Comparison of ENCODE assay signal across 1 cellular context in genomic region chr17:46162871-46163270, GRCh38.
TF ChIP-seq lines count a peak whose summit lies in the region.

No MANE protein-coding gene starts in this region.

TF ChIP-seq in GM23338, 12 proteins besides CTCF, POLR2A, EP300 and RAD21:
- TF ChIP-seq POLR2AphosphoS5 (IDR thresholded peaks at IDR 0.05; ENCODE audit: low read depth) (no peak), STAT1 (IDR thresholded peaks at IDR 0.05; ENCODE audit: unreplicated experiment) (no peak), JUNB (IDR thresholded peaks at IDR 0.05; ENCODE audit: unreplicated experiment) (no peak), EZH2phosphoT487 (IDR thresholded peaks at IDR 0.05; ENCODE audit: unreplicated experiment) (no peak), ETS1 (IDR thresholded peaks at IDR 0.05) (no peak), REST (IDR thresholded peaks at IDR 0.05; ENCODE audit: unreplicated experiment) (no peak), ZNF331 (CRISPR knock-in tag; IDR thresholded peaks at IDR 0.05; ENCODE audit: low read depth) (no peak), CREB1 (CRISPR knock-in tag; IDR thresholded peaks at IDR 0.05; ENCODE audit: low read depth) (no peak), ZNF462 (CRISPR knock-in tag; IDR thresholded peaks at IDR 0.05) (no peak)
